In genomic region chr10:102555781-102556328, GRCh38 we compare ENCODE assay signal across 10 cellular contexts. TPM values are rescaled to one million over a fixed set of nuclear protein-coding genes. Genes with fewer than 3 reads are reported as not detected.
DNase-seq lines count a peak whose midpoint lies in the region; ATAC-seq and TF ChIP-seq lines count a peak whose summit lies in the region.
"Had no signal": no experiment of that assay in that cellular context is flagged by ENCODE, and none has a peak within 500 bp of the region (broad histone marks: within the 10 kb centered on the region; RNA-seq: fewer than 3 reads in every experiment).

No MANE protein-coding gene starts in this region.

- intact Hi-C loops in left cardiac atrium (cut with DNase I) (no loop called here), Right ventricle myocardium superior (cut with DNase I) (no loop called here), left lung (cut with DNase I) (no loop called here)

- no peak for DNase-seq in left cardiac atrium
- no peak for DNase-seq in Right ventricle myocardium superior
- peak; percentile 56 to 64 for DNase-seq in cardiac fibroblast (ENCODE audit: low read depth in 2 of 2)
- DNase-seq in left lung: no peak
- DNase-seq in NAMALWA (ENCODE audit: low spot score): no peak
- DNase-seq in cortex of kidney (lab: John Stamatoyannopoulos, UW): no peak
- DNase-seq in NCI-H2107 treated with DMSO at 0.1 percent for 48 hours (lab: John Stamatoyannopoulos, UW; ENCODE audit: unreplicated experiment): no peak
- DNase-seq: natural killer cell, upper lobe of left lung had no signal

- no peak overlapping the region for H3K27ac ChIP-seq in left lung
- H3K27ac ChIP-seq: upper lobe of left lung had no signal

- H3K36me3 ChIP-seq in left lung: peaks cover 0 to 16% of the 10 kb centered on the region in 2 donors

- no peak overlapping the region for H3K4me3 ChIP-seq in cardiac fibroblast (replicated peaks in 1 of 2; ENCODE audit: low read depth in 2 of 2, low read length in 2 of 2)
- no peak overlapping the region for H3K4me3 ChIP-seq in left lung
- H3K4me3 ChIP-seq: upper lobe of left lung had no signal

- TF ChIP-seq CTCF in cardiac fibroblast (IDR thresholded peaks at IDR 0.05; ENCODE audit: low read depth, low read length) (no peak), left lung (IDR thresholded peaks at IDR 0.05) (no peak)

- H3K27me3 ChIP-seq in left lung: no peaks in the 10 kb centered on the region
- H3K27me3 ChIP-seq: upper lobe of left lung had no signal

- no peaks in the 10 kb centered on the region for H3K4me1 ChIP-seq in left lung
- H3K4me1 ChIP-seq: upper lobe of left lung had no signal

- no peaks in the 10 kb centered on the region for H3K9me3 ChIP-seq in left lung
- H3K9me3 ChIP-seq: upper lobe of left lung had no signal

- peak; percentile 34 to 93 for ATAC-seq in left cardiac atrium
- ATAC-seq in Right ventricle myocardium superior (ENCODE audit: poor library complexity): no peak
- ATAC-seq in left lung: peak; percentile 41
- ATAC-seq in GM18861 (IDR thresholded peaks at IDR 0.05; ENCODE audit: unreplicated experiment): no peak
- ATAC-seq: natural killer cell had no signal

RNA-seq across cellular contexts. Expression of gene SUFU, which starts 52.1 kb away (rescaled TPM):
- total RNA-seq in left cardiac atrium: 1 to 10 TPM; 6.6 to 9.2 TPM
- 7.6 TPM for total RNA-seq in Right ventricle myocardium superior
- total RNA-seq in left lung: 10 to 100 TPM; 13.4 to 15.2 TPM

RNA-seq across cellular contexts. Expression of gene ACTR1A, which starts 53.3 kb away (rescaled TPM):
- 100 to 1,000 TPM in 1 of 2 donors, 10 to 100 TPM in 1; 89.2 to 101 TPM for total RNA-seq in left cardiac atrium
- total RNA-seq in Right ventricle myocardium superior: 90.6 TPM
- total RNA-seq in left lung: 100 to 1,000 TPM; 104 to 122 TPM

Comparison
In these comparisons a context has a peak if more than half of its experiments do, and no peak if none do; other contexts are left out.
1. ATAC-seq: peak in left cardiac atrium (2 of 2) and left lung (single experiment); none in Right ventricle myocardium superior (single experiment) and GM18861 (single experiment).
2. DNase-seq: peak in cardiac fibroblast (2 of 2); none in left cardiac atrium (single experiment), Right ventricle myocardium superior (single experiment), left lung (0 of 2), NAMALWA (single experiment), cortex of kidney (single experiment) and NCI-H2107 treated with DMSO at 0.1 percent for 48 hours (single experiment).